8 cellular contexts compared by ENCODE assay signal in the genomic region with DNA sequence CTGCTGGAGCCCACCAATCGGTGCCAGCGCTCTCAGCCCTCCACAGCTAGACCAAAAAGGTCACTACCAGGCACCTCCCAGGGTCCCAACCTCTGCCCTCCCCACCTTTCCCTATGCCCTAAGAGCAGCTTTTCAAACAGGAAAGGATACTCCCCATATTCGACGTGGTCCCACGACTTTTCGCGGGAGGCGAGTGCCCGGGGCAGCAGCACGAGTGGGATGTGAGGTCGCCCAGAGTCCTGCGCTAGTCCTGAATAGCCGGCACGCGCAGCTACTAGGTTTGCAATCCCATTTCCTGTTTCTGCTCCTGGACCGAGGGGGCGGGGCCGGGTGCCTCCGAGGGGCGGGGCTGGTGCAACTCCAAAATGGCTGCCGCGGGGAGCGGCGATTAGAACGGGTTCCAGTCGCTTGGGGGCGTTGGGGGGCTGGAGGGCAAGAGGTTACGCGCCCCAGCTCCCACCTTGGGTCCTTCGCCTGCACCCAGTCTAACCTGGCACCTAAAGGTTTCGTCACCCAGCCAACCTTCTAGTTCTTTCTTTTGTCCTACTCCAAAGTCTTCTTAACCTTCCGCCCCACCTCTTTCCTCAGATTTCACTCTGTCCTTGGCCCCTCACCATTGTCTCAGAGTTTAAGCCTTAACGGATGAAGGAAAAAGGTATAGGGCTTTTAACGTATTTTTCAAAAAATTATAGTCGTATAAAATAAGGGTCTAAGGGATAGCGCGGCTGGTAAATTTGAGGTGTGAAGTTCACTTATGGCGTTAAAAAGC.
DNase-seq lines count a peak whose midpoint lies in the region; ATAC-seq lines count a peak whose summit lies in the region.

No MANE protein-coding gene starts in this region.

- no peaks in the 10 kb centered on the region for H3K36me3 ChIP-seq in iPS DF 6.9 (ENCODE audit: control insufficient read depth, insufficient read depth, low read length)

- peak overlapping the region; percentile 43 for H3K4me3 Mint-ChIP-seq in T-helper 17 cell

- no peaks in the 10 kb centered on the region for H3K27me3 Mint-ChIP-seq in T-helper 17 cell

- peak in 71 of 76 experiments; percentile 1 to 84 (median 61) for DNase-seq in HUDEP-2 (lab: John Stamatoyannopoulos, UW; ENCODE audit: unreplicated experiment in 76 of 76)
- no peak for DNase-seq in T-helper 17 cell
- peak; percentile 13 for DNase-seq in iPS DF 6.9 (ENCODE audit: low read depth, low spot score)
- DNase-seq in stimulated activated CD4-positive, alpha-beta T cell treated with anti-CD3 and anti-CD28 coated beads, Interleukin-1b, Interleukin-23, amount 100 ng/mL, for 48 hours: peak; percentile 2
- no peak for DNase-seq in Kasumi-1 (lab: John Stamatoyannopoulos, UW)
- no peak for DNase-seq in T1000 (lab: John Stamatoyannopoulos, UW)
- DNase-seq in NCI-H526 (lab: John Stamatoyannopoulos, UW): no peak

- no peaks in the 10 kb centered on the region for H3K4me1 Mint-ChIP-seq in T-helper 17 cell

- no peaks in the 10 kb centered on the region for H3K36me3 Mint-ChIP-seq in T-helper 17 cell (ENCODE audit: low read depth)

- peak overlapping the region; percentile 86; the same call in 1 of the 2 replicates for H3K4me3 ChIP-seq in iPS DF 6.9 (ENCODE audit: low read length)

- H3K27me3 ChIP-seq in iPS DF 6.9 (ENCODE audit: control insufficient read depth, insufficient read depth, low read length): no peaks in the 10 kb centered on the region

- no peaks in the 10 kb centered on the region for H3K4me1 ChIP-seq in iPS DF 6.9 (ENCODE audit: control insufficient read depth, insufficient read depth, low read length)

- H3K9me3 ChIP-seq in T-helper 17 cell (ENCODE audit: control insufficient read depth, low read length, poor library complexity, severe bottlenecking): no peaks in the 10 kb centered on the region
- H3K9me3 ChIP-seq in iPS DF 6.9 (ENCODE audit: control insufficient read depth, insufficient read depth, low read length): no peaks in the 10 kb centered on the region

- WGBS in iPS DF 6.9 (ENCODE audit: insufficient coverage, insufficient read length): no CpG with 5 or more reads among the region's 38 CpGs

- ATAC-seq in T-helper 17 cell: no peak
- ATAC-seq in HG03457 (IDR thresholded peaks at IDR 0.05; ENCODE audit: unreplicated experiment): no peak

- H3K27ac ChIP-seq in iPS DF 6.9 (ENCODE audit: low read length): no peak overlapping the region

- no peak overlapping the region for H3K27ac Mint-ChIP-seq in T-helper 17 cell

Comparison
In these comparisons a context has a peak if more than half of its experiments do, and no peak if none do; other contexts are left out.
1. DNase-seq: peak in HUDEP-2 (71 of 76), iPS DF 6.9 (single experiment) and stimulated activated CD4-positive, alpha-beta T cell treated with anti-CD3 and anti-CD28 coated beads, Interleukin-1b, Interleukin-23, amount 100 ng/mL, for 48 hours (single experiment); none in T-helper 17 cell (0 of 3), Kasumi-1 (0 of 2), T1000 (single experiment) and NCI-H526 (0 of 2).